9 cellular contexts compared by ENCODE assay signal in genomic region chr19:57748029-57748428, GRCh38. TPM values are rescaled to one million over a fixed set of nuclear protein-coding genes. Genes with fewer than 3 reads are reported as not detected.
DNase-seq lines count a peak whose midpoint lies in the region; ATAC-seq and TF ChIP-seq lines count a peak whose summit lies in the region.
"Had no signal": no experiment of that assay in that cellular context is flagged by ENCODE, and none has a peak within 500 bp of the region (broad histone marks: within the 10 kb centered on the region; RNA-seq: fewer than 3 reads in every experiment).

No MANE protein-coding gene starts in this region.

- H3K4me3 Mint-ChIP-seq in CD4-positive, CD25-positive, alpha-beta regulatory T cell, result peak overlapping the region; percentile 66 to 96 (median 92)
- peak overlapping the region; percentile 97 for H3K4me3 Mint-ChIP-seq in dendritic cell treated with granulocyte-macrophage colony-stimulating factor and Interleukin-4, amounts not matched to agents 40 ng/mL and 50 ng/mL, for 4 days
- peak overlapping the region; percentile 93 for H3K4me3 Mint-ChIP-seq in natural killer cell

- no peak overlapping the region for H3K27ac ChIP-seq in CD4-positive, CD25-positive, alpha-beta regulatory T cell (ENCODE audit: insufficient read depth, low read length, poor library complexity, severe bottlenecking)

- peaks cover 47 to 58% of the 10 kb centered on the region in 2 experiments for H3K9me3 ChIP-seq in CD4-positive, CD25-positive, alpha-beta regulatory T cell (ENCODE audit: control insufficient read depth in 2 of 2, low read length in 2 of 2)
- H3K9me3 ChIP-seq in Loucy (ENCODE audit: insufficient read depth, low read depth, low read length), result peaks cover 11% of the 10 kb centered on the region; the same call in 1 of the 2 replicates

- H3K27ac Mint-ChIP-seq in CD4-positive, CD25-positive, alpha-beta regulatory T cell, result no peak overlapping the region
- H3K27ac Mint-ChIP-seq in dendritic cell treated with granulocyte-macrophage colony-stimulating factor and Interleukin-4, amounts not matched to agents 40 ng/mL and 50 ng/mL, for 4 days, result no peak overlapping the region
- H3K27ac Mint-ChIP-seq in natural killer cell, result peak overlapping the region in 1 of 2 donors; percentile 99

- H3K36me3 ChIP-seq in CD4-positive, CD25-positive, alpha-beta regulatory T cell (ENCODE audit: control insufficient read depth, insufficient read depth, low read length), result peaks cover 48% of the 10 kb centered on the region
- peaks cover 26% of the 10 kb centered on the region for H3K36me3 ChIP-seq in Loucy (ENCODE audit: insufficient read depth, low read length)

- H3K27me3 ChIP-seq in CD4-positive, CD25-positive, alpha-beta regulatory T cell (ENCODE audit: control insufficient read depth, insufficient read depth, low read length), result no peaks in the 10 kb centered on the region
- peaks cover 9% of the 10 kb centered on the region for H3K27me3 ChIP-seq in Loucy (ENCODE audit: insufficient read depth, low read length, poor library complexity, severe bottlenecking)

- no peaks in the 10 kb centered on the region for H3K27me3 Mint-ChIP-seq in CD4-positive, CD25-positive, alpha-beta regulatory T cell
- H3K27me3 Mint-ChIP-seq in dendritic cell treated with granulocyte-macrophage colony-stimulating factor and Interleukin-4, amounts not matched to agents 40 ng/mL and 50 ng/mL, for 4 days, result no peaks in the 10 kb centered on the region
- no peaks in the 10 kb centered on the region for H3K27me3 Mint-ChIP-seq in natural killer cell (ENCODE audit: low read depth in 2 of 2)

- H3K4me1 ChIP-seq in CD4-positive, CD25-positive, alpha-beta regulatory T cell (ENCODE audit: control insufficient read depth, insufficient read depth, low read length, poor library complexity, severe bottlenecking), result peaks cover 11% of the 10 kb centered on the region
- peaks cover 19% of the 10 kb centered on the region for H3K4me1 ChIP-seq in Loucy (ENCODE audit: insufficient read depth, low read length, poor library complexity, severe bottlenecking)

- H3K9me2 ChIP-seq in Loucy (replicated peaks; ENCODE audit: low read depth, low read length), result no peaks in the 10 kb centered on the region

- ATAC-seq in CD4-positive, CD25-positive, alpha-beta regulatory T cell (ENCODE audit: low read depth in 2 of 2), result no peak
- no peak for ATAC-seq in natural killer cell

- peaks cover 59% of the 10 kb centered on the region for H3K36me3 Mint-ChIP-seq in CD4-positive, CD25-positive, alpha-beta regulatory T cell
- H3K36me3 Mint-ChIP-seq in dendritic cell treated with granulocyte-macrophage colony-stimulating factor and Interleukin-4, amounts not matched to agents 40 ng/mL and 50 ng/mL, for 4 days (ENCODE audit: low read depth), result peaks cover 65% of the 10 kb centered on the region
- H3K36me3 Mint-ChIP-seq in natural killer cell, result peaks cover 57% of the 10 kb centered on the region

- peaks cover 16 to 39% (median 21%) of the 10 kb centered on the region in 4 donors for H3K4me1 Mint-ChIP-seq in CD4-positive, CD25-positive, alpha-beta regulatory T cell
- H3K4me1 Mint-ChIP-seq in dendritic cell treated with granulocyte-macrophage colony-stimulating factor and Interleukin-4, amounts not matched to agents 40 ng/mL and 50 ng/mL, for 4 days (ENCODE audit: low read depth), result peaks cover 13% of the 10 kb centered on the region
- peaks cover 25 to 40% of the 10 kb centered on the region in 2 donors for H3K4me1 Mint-ChIP-seq in natural killer cell

- H3K4me3 ChIP-seq in CD4-positive, CD25-positive, alpha-beta regulatory T cell (ENCODE audit: low read depth, low read length), result peak overlapping the region; percentile 93
- H3K4me3 ChIP-seq in Loucy (ENCODE audit: low read length, poor library complexity, severe bottlenecking), result peak overlapping the region; percentile 91

- H3K79me2 ChIP-seq in Loucy (ENCODE audit: insufficient read depth, low read length), result peaks cover 44% of the 10 kb centered on the region

- H3K9ac ChIP-seq in Loucy (ENCODE audit: low read depth, low read length, poor library complexity, severe bottlenecking), result peak overlapping the region; percentile 91

- intact Hi-C loops in dendritic cell treated with granulocyte-macrophage colony-stimulating factor and Interleukin-4, amounts not matched to agents 40 ng/mL and 50 ng/mL, for 4 days (cut with micrococcal nuclease), result no loop called here
- intact Hi-C loops in natural killer cell (cut with micrococcal nuclease), result loop anchor here (5.0 kb wide), 1 partner anchor 409 kb away; no protein-coding TSS in a partner anchor

- no peaks in the 10 kb centered on the region for H3F3A ChIP-seq in Loucy (ENCODE audit: low read depth)

- no peak for TF ChIP-seq CTCF in Loucy (conservative IDR thresholded peaks at IDR 0.05; ENCODE audit: low read length)
- no peak for TF ChIP-seq CTCF in natural killer cell (IDR thresholded peaks at IDR 0.05)

- H3K9me3 Mint-ChIP-seq in CD4-positive, CD25-positive, alpha-beta regulatory T cell, result peaks cover 5 to 56% (median 41%) of the 10 kb centered on the region in 7 donors
- peaks cover 54% of the 10 kb centered on the region for H3K9me3 Mint-ChIP-seq in dendritic cell treated with granulocyte-macrophage colony-stimulating factor and Interleukin-4, amounts not matched to agents 40 ng/mL and 50 ng/mL, for 4 days
- H3K9me3 Mint-ChIP-seq in natural killer cell, result peaks cover 17 to 19% of the 10 kb centered on the region in 2 donors

- peak overlapping the region; percentile 91 for H3K4me2 ChIP-seq in Loucy (ENCODE audit: low read depth, low read length, poor library complexity, severe bottlenecking)

- peaks cover 4% of the 10 kb centered on the region for H4K20me1 ChIP-seq in Loucy (ENCODE audit: insufficient read depth, low read length, poor library complexity, severe bottlenecking)

- no peak for DNase-seq in CD4-positive, CD25-positive, alpha-beta regulatory T cell
- no peak for DNase-seq in natural killer cell
- no peak for DNase-seq in KG1 (lab: John Stamatoyannopoulos, UW)
- DNase-seq in GDM1 (lab: John Stamatoyannopoulos, UW), result no peak
- no peak for DNase-seq in NCI-H2029 treated with DMSO at 0.1 percent for 48 hours (lab: John Stamatoyannopoulos, UW)
- DNase-seq in GM19240 (ENCODE audit: insufficient read length, low spot score), result no peak
- DNase-seq: NCI-H1105 treated with DMSO at 0.1 percent for 48 hours had no signal

- H2AFZ ChIP-seq in Loucy (ENCODE audit: low read length), result no peak overlapping the region

RNA-seq across cellular contexts. Expression of gene ZNF776, which starts 1.4 kb away (rescaled TPM):
- total RNA-seq in CD4-positive, CD25-positive, alpha-beta regulatory T cell, result 15.4 TPM
- polyA plus RNA-seq in CD4-positive, CD25-positive, alpha-beta regulatory T cell, result 10 to 100 TPM in 1 of 4 donors, 1 to 10 TPM in 3; 2.9 to 12.2 (median 7.5) TPM
- total RNA-seq in natural killer cell, result 10 to 100 TPM; 10.5 to 19.2 (median 18.7) TPM

RNA-seq across cellular contexts. Expression of gene ZNF671, which starts 20.6 kb away (rescaled TPM):
- 9.2 TPM for total RNA-seq in CD4-positive, CD25-positive, alpha-beta regulatory T cell
- polyA plus RNA-seq in CD4-positive, CD25-positive, alpha-beta regulatory T cell, result 10 to 100 TPM; 19.5 to 28.6 (median 23.3) TPM
- 10 to 100 TPM; 11.1 to 12.9 (median 11.9) TPM for total RNA-seq in natural killer cell

RNA-seq across cellular contexts. Expression of gene ZNF586, which starts 21.4 kb away (rescaled TPM):
- total RNA-seq in CD4-positive, CD25-positive, alpha-beta regulatory T cell, result 39.4 TPM
- 10 to 100 TPM; 18.7 to 32.2 (median 31.3) TPM for polyA plus RNA-seq in CD4-positive, CD25-positive, alpha-beta regulatory T cell
- total RNA-seq in natural killer cell, result 10 to 100 TPM; 24.0 to 33.3 (median 28.2) TPM

RNA-seq across cellular contexts. Expression of gene ZNF154, which starts 39.0 kb away (rescaled TPM):
- total RNA-seq in CD4-positive, CD25-positive, alpha-beta regulatory T cell, result 3.7 TPM
- polyA plus RNA-seq in CD4-positive, CD25-positive, alpha-beta regulatory T cell, result 1 to 10 TPM in 1 of 4 donors, under 1 TPM in 2, not detected in 1; 0.25 to 1.9 (median 0.57) TPM
- 10 to 100 TPM in 1 of 3 donors, 1 to 10 TPM in 2; 4.2 to 21.6 (median 9.5) TPM for total RNA-seq in natural killer cell
